In the genomic region with DNA sequence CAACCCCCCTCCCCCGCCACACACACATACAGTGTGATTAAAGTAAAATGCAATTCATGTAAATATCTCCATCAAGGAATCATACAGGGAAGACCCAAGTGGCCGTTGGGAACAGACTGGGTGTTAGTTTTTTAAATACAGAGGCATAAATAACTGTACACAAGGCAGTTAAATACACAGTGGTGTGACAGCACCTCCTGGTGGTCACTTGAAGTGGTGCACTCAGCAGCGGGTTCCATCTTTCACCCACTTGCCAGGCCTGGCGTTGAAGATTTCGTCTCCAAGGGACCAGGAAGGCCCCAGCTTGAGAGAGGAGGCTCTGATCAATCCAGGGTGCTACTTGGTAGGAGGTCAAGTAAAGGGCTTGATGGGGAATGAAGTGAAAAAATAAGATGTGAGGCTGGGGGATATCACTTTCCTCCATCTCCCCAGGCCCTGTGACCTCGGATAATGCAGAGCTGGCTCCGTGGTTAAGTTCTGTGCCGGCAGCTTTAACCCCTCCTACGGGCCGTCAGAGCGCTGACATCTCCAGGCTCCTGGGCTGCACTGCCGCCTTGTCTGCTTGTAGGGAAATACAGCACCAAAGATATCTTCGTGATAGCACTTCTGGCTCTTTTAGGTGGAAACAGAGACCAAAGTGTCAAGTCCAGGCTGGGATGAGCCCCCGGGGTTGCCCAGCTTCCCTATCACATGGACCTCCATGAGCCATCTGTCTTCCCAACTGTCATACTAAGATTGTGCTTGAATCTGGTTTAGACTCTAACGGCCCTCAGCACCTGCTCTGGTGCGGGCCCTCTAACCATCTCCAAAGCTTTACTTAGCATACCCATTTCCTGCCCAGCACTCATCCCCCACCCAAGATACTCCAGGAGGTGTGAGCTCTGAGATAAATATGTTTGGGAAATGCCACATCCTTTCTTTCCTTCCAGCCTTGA, we compare ENCODE assay signal across 2 cellular contexts.
TF ChIP-seq lines count a peak whose summit lies in the region.

No MANE protein-coding gene starts in this region.

TF ChIP-seq in HCT116, 20 proteins besides CTCF, POLR2A, EP300 and RAD21:
- no peak for TF ChIP-seq CEBPB (IDR thresholded peaks at IDR 0.05; ENCODE audit: low read depth)
- no peak for TF ChIP-seq ZFX (IDR thresholded peaks at IDR 0.05)
- no peak for TF ChIP-seq CBX3 (IDR thresholded peaks at IDR 0.05; ENCODE audit: low read depth)
- no peak for TF ChIP-seq EGR1 (IDR thresholded peaks at IDR 0.05; ENCODE audit: low read depth)
- TF ChIP-seq SIN3A (IDR thresholded peaks at IDR 0.05; ENCODE audit: low read depth), result no peak
- no peak for TF ChIP-seq TCF7L2 (IDR thresholded peaks at IDR 0.05; ENCODE audit: borderline replicate concordance, extremely low read depth, insufficient read depth, insufficient read length)
- TF ChIP-seq ELF1 (IDR thresholded peaks at IDR 0.05; ENCODE audit: borderline replicate concordance, low read depth), result no peak

TF ChIP-seq in GM12878, 131 proteins besides CTCF, POLR2A, EP300 and RAD21:
- TF ChIP-seq NBN (IDR thresholded peaks at IDR 0.05), result no peak
- TF ChIP-seq SMC3 (IDR thresholded peaks at IDR 0.05; ENCODE audit: borderline replicate concordance, low read length), result peak; percentile 56; the same call in 1 of the 2 replicates
- TF ChIP-seq MTA3 (IDR thresholded peaks at IDR 0.05; ENCODE audit: borderline replicate concordance, low read length), result no peak
